ENCODE assay signal across 21 cellular contexts in the genomic region with DNA sequence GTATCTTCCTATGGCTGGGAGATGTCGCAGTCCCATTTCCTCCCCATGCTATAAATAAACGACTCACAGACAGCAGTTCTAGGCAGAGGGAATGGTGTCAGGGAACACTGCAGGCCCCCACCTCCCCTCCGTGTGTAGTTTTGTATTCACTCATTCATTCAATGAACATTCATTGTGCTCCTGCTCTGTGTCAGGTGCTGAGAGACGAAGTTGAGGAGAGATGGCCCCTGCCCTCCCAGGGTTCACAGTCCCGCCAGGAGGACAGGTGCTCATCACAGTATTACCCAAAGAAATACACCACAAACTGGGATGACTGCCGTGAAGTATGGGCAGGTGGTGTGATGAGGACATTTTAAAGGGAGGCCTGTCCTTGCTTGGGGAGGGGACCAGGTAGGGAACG. TPM values are rescaled to one million over a fixed set of nuclear protein-coding genes. Genes with fewer than 3 reads are reported as not detected.
DNase-seq lines count a peak whose midpoint lies in the region; ATAC-seq and TF ChIP-seq lines count a peak whose summit lies in the region.
"Had no signal": no experiment of that assay in that cellular context is flagged by ENCODE, and none has a peak within 500 bp of the region (broad histone marks: within the 10 kb centered on the region; RNA-seq: fewer than 3 reads in every experiment).

No MANE protein-coding gene starts in this region.

- H3K36me3 ChIP-seq in left ventricle myocardium inferior (no peaks in the 10 kb centered on the region), upper lobe of right lung (no peaks in the 10 kb centered on the region)
- H3K36me3 ChIP-seq: Peyer's patch had no signal

- peaks cover 15% of the 10 kb centered on the region; the same call in 1 of the 2 replicates for H3K4me1 Mint-ChIP-seq in WTC11

- no peak overlapping the region for H3K4me3 Mint-ChIP-seq in WTC11
- H3K4me3 Mint-ChIP-seq: CD8-positive, alpha-beta T cell; GM23338; HFFc6 had no signal

- peaks cover 25% of the 10 kb centered on the region for H3K9me3 Mint-ChIP-seq in WTC11
- H3K9me3 Mint-ChIP-seq: HFFc6 had no signal

- intact Hi-C loops in Right ventricle myocardium inferior (cut with DNase I) = no loop called here
- intact Hi-C loops in left ventricle myocardium inferior (cut with micrococcal nuclease) = no loop called here
- intact Hi-C loops in upper lobe of right lung (cut with DNase I) = no loop called here

- no peak for TF ChIP-seq CTCF in left ventricle myocardium inferior (IDR thresholded peaks at IDR 0.05; ENCODE audit: borderline replicate concordance)
- TF ChIP-seq CTCF in WTC11 (IDR thresholded peaks at IDR 0.05) = no peak
- no peak for TF ChIP-seq CTCF in upper lobe of right lung (IDR thresholded peaks at IDR 0.05)
- no peak for TF ChIP-seq CTCF in foreskin fibroblast (IDR thresholded peaks at IDR 0.05; ENCODE audit: low read depth, low read length)

- POLR2A ChIA-PET in WTC11 (lab: Charles Lee) = no interaction called here

- DNase-seq in Right ventricle myocardium inferior (ENCODE audit: missing footprints) (no peak), left ventricle myocardium inferior (no peak), WTC11 (ENCODE audit: low spot score) (peak; percentile 7), left lobe of liver (ENCODE audit: low spot score) (peak; percentile 8), upper lobe of right lung (no peak), cerebellum (ENCODE audit: low spot score) (no peak), foreskin fibroblast (no peak), NCI-H2227 treated with DMSO at 0.1 percent for 48 hours (lab: John Stamatoyannopoulos, UW) (no peak)
- DNase-seq: ACHN, DND-41, GDM1, HFFc6, NCI-H1092 treated with DMSO at 0.1 percent for 48 hours, NCI-H1694, NCI-H510A, SIG-M5 had no signal

- H3K4me3 ChIP-seq in left ventricle myocardium inferior (no peak overlapping the region), upper lobe of right lung (no peak overlapping the region), foreskin fibroblast (ENCODE audit: low read depth in 1 of 2, low read length in 2 of 2) (no peak overlapping the region)
- H3K4me3 ChIP-seq: GM23338, Peyer's patch had no signal

- ATAC-seq in Right ventricle myocardium inferior (peak; percentile 23), WTC11 (no peak), left lobe of liver (no peak), upper lobe of right lung (peak; percentile 33)
- ATAC-seq: CD8-positive, alpha-beta T cell; GM23338; HepG2 had no signal

- H3K4me1 ChIP-seq in left ventricle myocardium inferior (no peaks in the 10 kb centered on the region), upper lobe of right lung (no peaks in the 10 kb centered on the region)
- H3K4me1 ChIP-seq: Peyer's patch had no signal

- peaks cover 11% of the 10 kb centered on the region; the same call in 1 of the 2 replicates for H3K27me3 Mint-ChIP-seq in WTC11 (ENCODE audit: low read depth)

- CTCF ChIA-PET in WTC11 (lab: Charles Lee) = interaction anchor here (1.2 to 2.1 kb wide), 2 partner anchors 28 to 71 kb away, joined by 3 to 6 read pairs; partner anchors contain the start of gene STX16

- H3K27me3 ChIP-seq in left ventricle myocardium inferior (ENCODE audit: low read depth) (peaks cover 48% of the 10 kb centered on the region), upper lobe of right lung (peaks cover 29% of the 10 kb centered on the region)
- H3K27me3 ChIP-seq: Peyer's patch had no signal

- peaks cover 20% of the 10 kb centered on the region for H3K36me3 Mint-ChIP-seq in WTC11
- H3K36me3 Mint-ChIP-seq: CD8-positive, alpha-beta T cell had no signal

- no peak overlapping the region for H3K27ac ChIP-seq in left ventricle myocardium inferior (replicated peaks)
- no peak overlapping the region for H3K27ac ChIP-seq in upper lobe of right lung
- H3K27ac ChIP-seq: KMS-11, Peyer's patch had no signal

- no peak overlapping the region for H3K27ac Mint-ChIP-seq in WTC11
- H3K27ac Mint-ChIP-seq: CD8-positive, alpha-beta T cell; GM23338; HFFc6 had no signal

- H3K9me3 ChIP-seq in left ventricle myocardium inferior (replicated peaks) = peaks cover 17% of the 10 kb centered on the region
- no peaks in the 10 kb centered on the region for H3K9me3 ChIP-seq in upper lobe of right lung
- H3K9me3 ChIP-seq: Peyer's patch had no signal

TF ChIP-seq in WTC11, 78 proteins besides CTCF, POLR2A, EP300 and RAD21:
- TF ChIP-seq IRF2 (CRISPR knock-in tag; IDR thresholded peaks at IDR 0.05; ENCODE audit: borderline replicate concordance, low read depth) (no peak), ZNF532 (CRISPR knock-in tag; IDR thresholded peaks at IDR 0.05; ENCODE audit: borderline replicate concordance) (no peak), KAT7 (CRISPR knock-in tag; IDR thresholded peaks at IDR 0.05; ENCODE audit: borderline replicate concordance) (no peak), FOXJ3 (CRISPR knock-in tag; IDR thresholded peaks at IDR 0.05; ENCODE audit: borderline replicate concordance) (no peak), ZSCAN18 (CRISPR knock-in tag; IDR thresholded peaks at IDR 0.05) (no peak)

RNA-seq across cellular contexts. Expression of gene NPEPL1, which starts 29.8 kb away (rescaled TPM):
- total RNA-seq in Right ventricle myocardium inferior (23.3 TPM), left ventricle myocardium inferior (33.6 TPM), WTC11 (2021) (35.3 to 39.9 TPM (median 35.8 TPM) in 3 replicates), left lobe of liver (12.8 TPM), upper lobe of right lung (41.6 TPM), cerebellum (12.0 TPM)

Comparison
In these comparisons a context has a peak if more than half of its experiments do, and no peak if none do; other contexts are left out.
1. ATAC-seq: peak in Right ventricle myocardium inferior (single experiment) and upper lobe of right lung (single experiment); none in WTC11 (single experiment) and left lobe of liver (single experiment).
2. DNase-seq: peak in WTC11 (single experiment) and left lobe of liver (single experiment); none in Right ventricle myocardium inferior (single experiment), left ventricle myocardium inferior (single experiment), upper lobe of right lung (single experiment), cerebellum (single experiment), foreskin fibroblast (0 of 2) and NCI-H2227 treated with DMSO at 0.1 percent for 48 hours (single experiment).